ENCODE assay signal across 1 cellular context in the genomic region with DNA sequence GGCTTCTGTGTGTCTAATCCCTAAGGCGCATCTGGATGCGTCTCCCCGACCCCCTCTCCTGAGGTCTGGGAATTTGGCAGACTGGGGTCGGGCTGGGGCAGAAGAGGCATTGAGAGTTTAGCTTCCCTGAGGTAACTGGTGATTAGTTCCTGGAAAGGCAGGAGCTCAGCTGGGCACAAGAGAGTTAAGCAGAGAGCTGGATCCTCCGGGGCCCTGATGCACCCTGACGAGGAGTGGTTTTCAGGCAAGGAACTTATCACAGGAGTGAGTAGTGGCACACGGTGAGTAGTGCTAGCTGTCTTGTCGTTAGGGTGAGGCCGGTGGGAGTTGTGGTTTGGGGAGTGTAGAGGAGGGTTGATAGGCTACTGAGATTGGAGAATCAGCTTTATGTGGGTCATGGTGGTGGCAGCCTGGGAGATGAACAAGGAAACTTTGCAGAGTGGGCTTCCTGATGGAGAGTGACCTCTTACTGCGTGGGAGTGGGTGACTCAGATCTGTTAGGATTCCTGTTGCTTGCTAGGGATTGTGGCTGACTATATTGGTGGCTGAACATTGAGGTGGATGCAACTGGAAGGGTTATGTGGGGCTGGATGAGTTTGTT.
A peak's percentile ranks its signal among the peaks of the same experiment; 100 is the strongest.
TF ChIP-seq lines count a peak whose summit lies in the region.

No MANE protein-coding gene starts in this region.

TF ChIP-seq in K562, 482 proteins besides CTCF, POLR2A, EP300 and RAD21 (continued from another document and continues in another):
- TF ChIP-seq EGR1 (conservative IDR thresholded peaks at IDR 0.05) (peak; percentile 91), SAP30 (IDR thresholded peaks at IDR 0.05; ENCODE audit: borderline replicate concordance, insufficient read depth, low read depth, low read length, poor library complexity, severe bottlenecking) (no peak), SMARCE1 (IDR thresholded peaks at IDR 0.05) (peak; percentile 70), KAT2B (IDR thresholded peaks at IDR 0.05; ENCODE audit: low read depth, low read length) (no peak), CBFA2T3 (IDR thresholded peaks at IDR 0.05) (peak; percentile 72), FOXK2 (conservative IDR thresholded peaks at IDR 0.05 in 1 of 2, IDR thresholded peaks at IDR 0.05 in 1 of 2; ENCODE audit: low read depth in 2 of 2) (no peak), ZNF717 (CRISPR knock-in tag; IDR thresholded peaks at IDR 0.05) (no peak), KAT7 (CRISPR knock-in tag; IDR thresholded peaks at IDR 0.05; ENCODE audit: borderline replicate concordance) (no peak), HDAC1 (IDR thresholded peaks at IDR 0.05) (peak in 1 of 2 experiments; percentile 92; a peak in 2 of 4 replicates), KHSRP (IDR thresholded peaks at IDR 0.05) (no peak), ZNF253 (CRISPR knock-in tag; conservative IDR thresholded peaks at IDR 0.05) (no peak)
- TF ChIP-seq, protein P1, sequence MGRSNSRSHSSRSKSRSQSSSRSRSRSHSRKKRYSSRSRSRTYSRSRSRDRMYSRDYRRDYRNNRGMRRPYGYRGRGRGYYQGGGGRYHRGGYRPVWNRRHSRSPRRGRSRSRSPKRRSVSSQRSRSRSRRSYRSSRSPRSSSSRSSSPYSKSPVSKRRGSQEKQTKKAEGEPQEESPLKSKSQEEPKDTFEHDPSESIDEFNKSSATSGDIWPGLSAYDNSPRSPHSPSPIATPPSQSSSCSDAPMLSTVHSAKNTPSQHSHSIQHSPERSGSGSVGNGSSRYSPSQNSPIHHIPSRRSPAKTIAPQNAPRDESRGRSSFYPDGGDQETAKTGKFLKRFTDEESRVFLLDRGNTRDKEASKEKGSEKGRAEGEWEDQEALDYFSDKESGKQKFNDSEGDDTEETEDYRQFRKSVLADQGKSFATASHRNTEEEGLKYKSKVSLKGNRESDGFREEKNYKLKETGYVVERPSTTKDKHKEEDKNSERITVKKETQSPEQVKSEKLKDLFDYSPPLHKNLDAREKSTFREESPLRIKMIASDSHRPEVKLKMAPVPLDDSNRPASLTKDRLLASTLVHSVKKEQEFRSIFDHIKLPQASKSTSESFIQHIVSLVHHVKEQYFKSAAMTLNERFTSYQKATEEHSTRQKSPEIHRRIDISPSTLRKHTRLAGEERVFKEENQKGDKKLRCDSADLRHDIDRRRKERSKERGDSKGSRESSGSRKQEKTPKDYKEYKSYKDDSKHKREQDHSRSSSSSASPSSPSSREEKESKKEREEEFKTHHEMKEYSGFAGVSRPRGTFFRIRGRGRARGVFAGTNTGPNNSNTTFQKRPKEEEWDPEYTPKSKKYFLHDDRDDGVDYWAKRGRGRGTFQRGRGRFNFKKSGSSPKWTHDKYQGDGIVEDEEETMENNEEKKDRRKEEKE (IDR thresholded peaks at IDR 0.05; ENCODE audit: borderline replicate concordance in 1 of 2, control insufficient read depth in 1 of 2, low read depth in 2 of 2, low read length in 1 of 2) = no peak
- TF ChIP-seq, protein P2, sequence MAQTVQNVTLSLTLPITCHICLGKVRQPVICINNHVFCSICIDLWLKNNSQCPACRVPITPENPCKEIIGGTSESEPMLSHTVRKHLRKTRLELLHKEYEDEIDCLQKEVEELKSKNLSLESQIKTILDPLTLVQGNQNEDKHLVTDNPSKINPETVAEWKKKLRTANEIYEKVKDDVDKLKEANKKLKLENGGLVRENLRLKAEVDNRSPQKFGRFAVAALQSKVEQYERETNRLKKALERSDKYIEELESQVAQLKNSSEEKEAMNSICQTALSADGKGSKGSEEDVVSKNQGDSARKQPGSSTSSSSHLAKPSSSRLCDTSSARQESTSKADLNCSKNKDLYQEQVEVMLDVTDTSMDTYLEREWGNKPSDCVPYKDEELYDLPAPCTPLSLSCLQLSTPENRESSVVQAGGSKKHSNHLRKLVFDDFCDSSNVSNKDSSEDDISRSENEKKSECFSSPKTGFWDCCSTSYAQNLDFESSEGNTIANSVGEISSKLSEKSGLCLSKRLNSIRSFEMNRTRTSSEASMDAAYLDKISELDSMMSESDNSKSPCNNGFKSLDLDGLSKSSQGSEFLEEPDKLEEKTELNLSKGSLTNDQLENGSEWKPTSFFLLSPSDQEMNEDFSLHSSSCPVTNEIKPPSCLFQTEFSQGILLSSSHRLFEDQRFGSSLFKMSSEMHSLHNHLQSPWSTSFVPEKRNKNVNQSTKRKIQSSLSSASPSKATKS (CRISPR knock-in tag; IDR thresholded peaks at IDR 0.05) = no peak
- TF ChIP-seq, protein P3, sequence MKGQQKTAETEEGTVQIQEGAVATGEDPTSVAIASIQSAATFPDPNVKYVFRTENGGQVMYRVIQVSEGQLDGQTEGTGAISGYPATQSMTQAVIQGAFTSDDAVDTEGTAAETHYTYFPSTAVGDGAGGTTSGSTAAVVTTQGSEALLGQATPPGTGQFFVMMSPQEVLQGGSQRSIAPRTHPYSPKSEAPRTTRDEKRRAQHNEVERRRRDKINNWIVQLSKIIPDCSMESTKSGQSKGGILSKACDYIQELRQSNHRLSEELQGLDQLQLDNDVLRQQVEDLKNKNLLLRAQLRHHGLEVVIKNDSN (CRISPR knock-in tag; IDR thresholded peaks at IDR 0.05) = no peak
- TF ChIP-seq, protein P4, sequence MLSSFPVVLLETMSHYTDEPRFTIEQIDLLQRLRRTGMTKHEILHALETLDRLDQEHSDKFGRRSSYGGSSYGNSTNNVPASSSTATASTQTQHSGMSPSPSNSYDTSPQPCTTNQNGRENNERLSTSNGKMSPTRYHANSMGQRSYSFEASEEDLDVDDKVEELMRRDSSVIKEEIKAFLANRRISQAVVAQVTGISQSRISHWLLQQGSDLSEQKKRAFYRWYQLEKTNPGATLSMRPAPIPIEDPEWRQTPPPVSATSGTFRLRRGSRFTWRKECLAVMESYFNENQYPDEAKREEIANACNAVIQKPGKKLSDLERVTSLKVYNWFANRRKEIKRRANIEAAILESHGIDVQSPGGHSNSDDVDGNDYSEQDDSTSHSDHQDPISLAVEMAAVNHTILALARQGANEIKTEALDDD (IDR thresholded peaks at IDR 0.05) = 0 out of 2 replicates have a peak, but pooled peaks have one; percentile 22
- TF ChIP-seq, protein P5, sequence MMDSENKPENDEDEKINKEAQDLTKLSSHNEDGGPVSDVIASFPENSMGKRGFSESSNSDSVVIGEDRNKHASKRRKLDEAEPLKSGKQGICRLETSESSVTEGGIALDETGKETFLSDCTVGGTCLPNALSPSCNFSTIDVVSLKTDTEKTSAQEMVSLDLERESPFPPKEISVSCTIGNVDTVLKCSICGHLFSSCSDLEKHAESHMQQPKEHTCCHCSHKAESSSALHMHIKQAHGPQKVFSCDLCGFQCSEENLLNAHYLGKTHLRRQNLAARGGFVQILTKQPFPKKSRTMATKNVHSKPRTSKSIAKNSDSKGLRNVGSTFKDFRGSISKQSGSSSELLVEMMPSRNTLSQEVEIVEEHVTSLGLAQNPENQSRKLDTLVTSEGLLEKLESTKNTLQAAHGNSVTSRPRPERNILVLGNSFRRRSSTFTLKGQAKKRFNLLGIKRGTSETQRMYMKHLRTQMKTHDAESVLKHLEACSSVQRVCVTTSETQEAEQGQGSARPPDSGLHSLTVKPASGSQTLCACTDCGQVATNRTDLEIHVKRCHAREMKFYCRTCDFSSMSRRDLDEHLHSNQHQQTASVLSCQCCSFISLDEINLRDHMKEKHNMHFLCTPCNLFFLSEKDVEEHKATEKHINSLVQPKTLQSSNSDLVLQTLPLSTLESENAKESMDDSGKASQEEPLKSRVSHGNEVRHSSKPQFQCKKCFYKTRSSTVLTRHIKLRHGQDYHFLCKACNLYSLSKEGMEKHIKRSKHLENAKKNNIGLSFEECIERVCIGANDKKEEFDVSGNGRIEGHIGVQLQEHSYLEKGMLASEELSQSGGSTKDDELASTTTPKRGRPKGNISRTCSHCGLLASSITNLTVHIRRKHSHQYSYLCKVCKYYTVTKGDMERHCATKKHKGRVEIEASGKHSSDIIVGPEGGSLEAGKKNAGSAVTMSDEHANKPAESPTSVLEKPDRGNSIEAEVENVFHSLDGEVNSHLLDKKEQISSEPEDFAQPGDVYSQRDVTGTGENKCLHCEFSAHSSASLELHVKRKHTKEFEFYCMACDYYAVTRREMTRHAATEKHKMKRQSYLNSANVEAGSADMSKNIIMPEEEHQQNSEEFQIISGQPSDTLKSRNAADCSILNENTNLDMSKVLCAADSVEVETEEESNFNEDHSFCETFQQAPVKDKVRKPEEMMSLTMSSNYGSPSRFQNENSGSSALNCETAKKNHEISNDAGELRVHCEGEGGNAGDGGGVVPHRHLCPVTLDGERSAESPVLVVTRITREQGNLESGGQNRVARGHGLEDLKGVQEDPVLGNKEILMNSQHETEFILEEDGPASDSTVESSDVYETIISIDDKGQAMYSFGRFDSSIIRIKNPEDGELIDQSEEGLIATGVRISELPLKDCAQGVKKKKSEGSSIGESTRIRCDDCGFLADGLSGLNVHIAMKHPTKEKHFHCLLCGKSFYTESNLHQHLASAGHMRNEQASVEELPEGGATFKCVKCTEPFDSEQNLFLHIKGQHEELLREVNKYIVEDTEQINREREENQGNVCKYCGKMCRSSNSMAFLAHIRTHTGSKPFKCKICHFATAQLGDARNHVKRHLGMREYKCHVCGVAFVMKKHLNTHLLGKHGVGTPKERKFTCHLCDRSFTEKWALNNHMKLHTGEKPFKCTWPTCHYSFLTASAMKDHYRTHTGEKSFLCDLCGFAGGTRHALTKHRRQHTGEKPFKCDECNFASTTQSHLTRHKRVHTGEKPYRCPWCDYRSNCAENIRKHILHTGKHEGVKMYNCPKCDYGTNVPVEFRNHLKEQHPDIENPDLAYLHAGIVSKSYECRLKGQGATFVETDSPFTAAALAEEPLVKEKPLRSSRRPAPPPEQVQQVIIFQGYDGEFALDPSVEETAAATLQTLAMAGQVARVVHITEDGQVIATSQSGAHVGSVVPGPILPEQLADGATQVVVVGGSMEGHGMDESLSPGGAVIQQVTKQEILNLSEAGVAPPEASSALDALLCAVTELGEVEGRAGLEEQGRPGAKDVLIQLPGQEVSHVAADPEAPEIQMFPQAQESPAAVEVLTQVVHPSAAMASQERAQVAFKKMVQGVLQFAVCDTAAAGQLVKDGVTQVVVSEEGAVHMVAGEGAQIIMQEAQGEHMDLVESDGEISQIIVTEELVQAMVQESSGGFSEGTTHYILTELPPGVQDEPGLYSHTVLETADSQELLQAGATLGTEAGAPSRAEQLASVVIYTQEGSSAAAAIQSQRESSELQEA (IDR thresholded peaks at IDR 0.05; ENCODE audit: low read depth) = no peak
- TF ChIP-seq, protein P6, sequence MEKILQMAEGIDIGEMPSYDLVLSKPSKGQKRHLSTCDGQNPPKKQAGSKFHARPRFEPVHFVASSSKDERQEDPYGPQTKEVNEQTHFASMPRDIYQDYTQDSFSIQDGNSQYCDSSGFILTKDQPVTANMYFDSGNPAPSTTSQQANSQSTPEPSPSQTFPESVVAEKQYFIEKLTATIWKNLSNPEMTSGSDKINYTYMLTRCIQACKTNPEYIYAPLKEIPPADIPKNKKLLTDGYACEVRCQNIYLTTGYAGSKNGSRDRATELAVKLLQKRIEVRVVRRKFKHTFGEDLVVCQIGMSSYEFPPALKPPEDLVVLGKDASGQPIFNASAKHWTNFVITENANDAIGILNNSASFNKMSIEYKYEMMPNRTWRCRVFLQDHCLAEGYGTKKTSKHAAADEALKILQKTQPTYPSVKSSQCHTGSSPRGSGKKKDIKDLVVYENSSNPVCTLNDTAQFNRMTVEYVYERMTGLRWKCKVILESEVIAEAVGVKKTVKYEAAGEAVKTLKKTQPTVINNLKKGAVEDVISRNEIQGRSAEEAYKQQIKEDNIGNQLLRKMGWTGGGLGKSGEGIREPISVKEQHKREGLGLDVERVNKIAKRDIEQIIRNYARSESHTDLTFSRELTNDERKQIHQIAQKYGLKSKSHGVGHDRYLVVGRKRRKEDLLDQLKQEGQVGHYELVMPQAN (IDR thresholded peaks at IDR 0.05; ENCODE audit: borderline replicate concordance) = peak; percentile 35; the same call in 1 of the 2 replicates
- TF ChIP-seq, protein P7, sequence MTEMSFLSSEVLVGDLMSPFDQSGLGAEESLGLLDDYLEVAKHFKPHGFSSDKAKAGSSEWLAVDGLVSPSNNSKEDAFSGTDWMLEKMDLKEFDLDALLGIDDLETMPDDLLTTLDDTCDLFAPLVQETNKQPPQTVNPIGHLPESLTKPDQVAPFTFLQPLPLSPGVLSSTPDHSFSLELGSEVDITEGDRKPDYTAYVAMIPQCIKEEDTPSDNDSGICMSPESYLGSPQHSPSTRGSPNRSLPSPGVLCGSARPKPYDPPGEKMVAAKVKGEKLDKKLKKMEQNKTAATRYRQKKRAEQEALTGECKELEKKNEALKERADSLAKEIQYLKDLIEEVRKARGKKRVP (CRISPR knock-in tag; IDR thresholded peaks at IDR 0.05) = no peak
- TF ChIP-seq, protein P8, sequence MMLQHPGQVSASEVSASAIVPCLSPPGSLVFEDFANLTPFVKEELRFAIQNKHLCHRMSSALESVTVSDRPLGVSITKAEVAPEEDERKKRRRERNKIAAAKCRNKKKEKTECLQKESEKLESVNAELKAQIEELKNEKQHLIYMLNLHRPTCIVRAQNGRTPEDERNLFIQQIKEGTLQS (IDR thresholded peaks at IDR 0.05) = peak; percentile 54; the same call in 1 of the 2 replicates
- TF ChIP-seq, protein P8 (CRISPR knock-in tag; conservative IDR thresholded peaks at IDR 0.05) = no peak
- TF ChIP-seq, protein P9, sequence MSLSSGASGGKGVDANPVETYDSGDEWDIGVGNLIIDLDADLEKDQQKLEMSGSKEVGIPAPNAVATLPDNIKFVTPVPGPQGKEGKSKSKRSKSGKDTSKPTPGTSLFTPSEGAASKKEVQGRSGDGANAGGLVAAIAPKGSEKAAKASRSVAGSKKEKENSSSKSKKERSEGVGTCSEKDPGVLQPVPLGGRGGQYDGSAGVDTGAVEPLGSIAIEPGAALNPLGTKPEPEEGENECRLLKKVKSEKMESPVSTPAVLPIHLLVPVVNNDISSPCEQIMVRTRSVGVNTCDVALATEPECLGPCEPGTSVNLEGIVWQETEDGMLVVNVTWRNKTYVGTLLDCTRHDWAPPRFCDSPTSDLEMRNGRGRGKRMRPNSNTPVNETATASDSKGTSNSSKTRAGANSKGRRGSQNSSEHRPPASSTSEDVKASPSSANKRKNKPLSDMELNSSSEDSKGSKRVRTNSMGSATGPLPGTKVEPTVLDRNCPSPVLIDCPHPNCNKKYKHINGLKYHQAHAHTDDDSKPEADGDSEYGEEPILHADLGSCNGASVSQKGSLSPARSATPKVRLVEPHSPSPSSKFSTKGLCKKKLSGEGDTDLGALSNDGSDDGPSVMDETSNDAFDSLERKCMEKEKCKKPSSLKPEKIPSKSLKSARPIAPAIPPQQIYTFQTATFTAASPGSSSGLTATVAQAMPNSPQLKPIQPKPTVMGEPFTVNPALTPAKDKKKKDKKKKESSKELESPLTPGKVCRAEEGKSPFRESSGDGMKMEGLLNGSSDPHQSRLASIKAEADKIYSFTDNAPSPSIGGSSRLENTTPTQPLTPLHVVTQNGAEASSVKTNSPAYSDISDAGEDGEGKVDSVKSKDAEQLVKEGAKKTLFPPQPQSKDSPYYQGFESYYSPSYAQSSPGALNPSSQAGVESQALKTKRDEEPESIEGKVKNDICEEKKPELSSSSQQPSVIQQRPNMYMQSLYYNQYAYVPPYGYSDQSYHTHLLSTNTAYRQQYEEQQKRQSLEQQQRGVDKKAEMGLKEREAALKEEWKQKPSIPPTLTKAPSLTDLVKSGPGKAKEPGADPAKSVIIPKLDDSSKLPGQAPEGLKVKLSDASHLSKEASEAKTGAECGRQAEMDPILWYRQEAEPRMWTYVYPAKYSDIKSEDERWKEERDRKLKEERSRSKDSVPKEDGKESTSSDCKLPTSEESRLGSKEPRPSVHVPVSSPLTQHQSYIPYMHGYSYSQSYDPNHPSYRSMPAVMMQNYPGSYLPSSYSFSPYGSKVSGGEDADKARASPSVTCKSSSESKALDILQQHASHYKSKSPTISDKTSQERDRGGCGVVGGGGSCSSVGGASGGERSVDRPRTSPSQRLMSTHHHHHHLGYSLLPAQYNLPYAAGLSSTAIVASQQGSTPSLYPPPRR (CRISPR knock-in tag; IDR thresholded peaks at IDR 0.05; ENCODE audit: borderline replicate concordance) = no peak
